Comparison of ENCODE assay signal across 1 cellular context in the genomic region with DNA sequence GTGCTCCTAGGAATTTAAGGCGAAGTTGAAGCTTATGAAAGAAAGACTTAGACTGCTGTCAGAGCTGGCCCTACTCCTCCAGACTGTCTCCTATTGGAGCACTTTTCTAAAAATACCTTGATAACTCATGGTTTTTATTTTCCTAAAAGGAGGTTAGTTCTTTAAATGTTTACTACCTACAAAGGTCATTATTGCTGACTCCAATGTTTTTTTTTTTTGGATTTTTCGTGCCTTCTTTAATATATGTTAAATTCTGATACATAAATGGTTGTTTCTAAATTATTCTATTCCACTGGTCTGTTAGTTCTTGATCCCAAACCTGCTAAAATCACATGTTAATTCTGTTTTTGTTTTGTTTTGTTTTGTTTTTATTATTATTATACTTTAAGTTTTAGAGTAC.
TF ChIP-seq lines count a peak whose summit lies in the region.

No MANE protein-coding gene starts in this region.

TF ChIP-seq in K562, 482 proteins besides CTCF, POLR2A, EP300 and RAD21 (continued from another document):
- TF ChIP-seq NCOA1 (IDR thresholded peaks at IDR 0.05; ENCODE audit: low read depth) (no peak), RCOR1 (IDR thresholded peaks at IDR 0.05; ENCODE audit: borderline replicate concordance in 1 of 2, low read depth in 2 of 2, low read length in 2 of 2) (no peak), ZNF707 (CRISPR knock-in tag; conservative IDR thresholded peaks at IDR 0.05) (no peak), ZNF140 (CRISPR knock-in tag; IDR thresholded peaks at IDR 0.05) (no peak), C11orf30 (IDR thresholded peaks at IDR 0.05; ENCODE audit: low read depth) (peak; percentile 46; the same call in 1 of the 2 replicates), KDM1A (IDR thresholded peaks at IDR 0.05) (no peak)
- TF ChIP-seq, protein P1, sequence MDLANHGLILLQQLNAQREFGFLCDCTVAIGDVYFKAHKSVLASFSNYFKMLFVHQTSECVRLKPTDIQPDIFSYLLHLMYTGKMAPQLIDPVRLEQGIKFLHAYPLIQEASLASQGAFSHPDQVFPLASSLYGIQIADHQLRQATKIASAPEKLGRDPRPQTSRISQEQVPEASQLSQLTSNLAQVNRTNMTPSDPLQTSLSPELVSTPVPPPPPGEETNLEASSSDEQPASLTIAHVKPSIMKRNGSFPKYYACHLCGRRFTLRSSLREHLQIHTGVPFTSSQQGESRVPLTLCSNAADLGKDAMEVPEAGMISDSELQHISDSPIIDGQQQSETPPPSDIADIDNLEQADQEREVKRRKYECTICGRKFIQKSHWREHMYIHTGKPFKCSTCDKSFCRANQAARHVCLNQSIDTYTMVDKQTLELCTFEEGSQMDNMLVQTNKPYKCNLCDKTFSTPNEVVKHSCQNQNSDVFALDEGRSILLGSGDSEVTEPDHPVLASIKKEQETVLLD (IDR thresholded peaks at IDR 0.05) = no peak
- TF ChIP-seq, protein P2, sequence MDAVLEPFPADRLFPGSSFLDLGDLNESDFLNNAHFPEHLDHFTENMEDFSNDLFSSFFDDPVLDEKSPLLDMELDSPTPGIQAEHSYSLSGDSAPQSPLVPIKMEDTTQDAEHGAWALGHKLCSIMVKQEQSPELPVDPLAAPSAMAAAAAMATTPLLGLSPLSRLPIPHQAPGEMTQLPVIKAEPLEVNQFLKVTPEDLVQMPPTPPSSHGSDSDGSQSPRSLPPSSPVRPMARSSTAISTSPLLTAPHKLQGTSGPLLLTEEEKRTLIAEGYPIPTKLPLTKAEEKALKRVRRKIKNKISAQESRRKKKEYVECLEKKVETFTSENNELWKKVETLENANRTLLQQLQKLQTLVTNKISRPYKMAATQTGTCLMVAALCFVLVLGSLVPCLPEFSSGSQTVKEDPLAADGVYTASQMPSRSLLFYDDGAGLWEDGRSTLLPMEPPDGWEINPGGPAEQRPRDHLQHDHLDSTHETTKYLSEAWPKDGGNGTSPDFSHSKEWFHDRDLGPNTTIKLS (IDR thresholded peaks at IDR 0.05; ENCODE audit: borderline replicate concordance, low read depth) = no peak
- TF ChIP-seq, protein P3, sequence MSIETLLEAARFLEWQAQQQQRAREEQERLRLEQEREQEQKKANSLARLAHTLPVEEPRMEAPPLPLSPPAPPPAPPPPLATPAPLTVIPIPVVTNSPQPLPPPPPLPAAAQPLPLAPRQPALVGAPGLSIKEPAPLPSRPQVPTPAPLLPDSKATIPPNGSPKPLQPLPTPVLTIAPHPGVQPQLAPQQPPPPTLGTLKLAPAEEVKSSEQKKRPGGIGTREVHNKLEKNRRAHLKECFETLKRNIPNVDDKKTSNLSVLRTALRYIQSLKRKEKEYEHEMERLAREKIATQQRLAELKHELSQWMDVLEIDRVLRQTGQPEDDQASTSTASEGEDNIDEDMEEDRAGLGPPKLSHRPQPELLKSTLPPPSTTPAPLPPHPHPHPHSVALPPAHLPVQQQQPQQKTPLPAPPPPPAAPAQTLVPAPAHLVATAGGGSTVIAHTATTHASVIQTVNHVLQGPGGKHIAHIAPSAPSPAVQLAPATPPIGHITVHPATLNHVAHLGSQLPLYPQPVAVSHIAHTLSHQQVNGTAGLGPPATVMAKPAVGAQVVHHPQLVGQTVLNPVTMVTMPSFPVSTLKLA (conservative IDR thresholded peaks at IDR 0.05) = no peak
- TF ChIP-seq, protein P4, sequence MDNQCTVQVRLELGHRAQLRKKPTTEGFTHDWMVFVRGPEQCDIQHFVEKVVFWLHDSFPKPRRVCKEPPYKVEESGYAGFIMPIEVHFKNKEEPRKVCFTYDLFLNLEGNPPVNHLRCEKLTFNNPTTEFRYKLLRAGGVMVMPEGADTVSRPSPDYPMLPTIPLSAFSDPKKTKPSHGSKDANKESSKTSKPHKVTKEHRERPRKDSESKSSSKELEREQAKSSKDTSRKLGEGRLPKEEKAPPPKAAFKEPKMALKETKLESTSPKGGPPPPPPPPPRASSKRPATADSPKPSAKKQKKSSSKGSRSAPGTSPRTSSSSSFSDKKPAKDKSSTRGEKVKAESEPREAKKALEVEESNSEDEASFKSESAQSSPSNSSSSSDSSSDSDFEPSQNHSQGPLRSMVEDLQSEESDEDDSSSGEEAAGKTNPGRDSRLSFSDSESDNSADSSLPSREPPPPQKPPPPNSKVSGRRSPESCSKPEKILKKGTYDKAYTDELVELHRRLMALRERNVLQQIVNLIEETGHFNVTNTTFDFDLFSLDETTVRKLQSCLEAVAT (IDR thresholded peaks at IDR 0.05) = no peak
TF ChIP-seq in K562: peak in this region for 2.
